Comparison of ENCODE assay signal across 25 cellular contexts in the genomic region with DNA sequence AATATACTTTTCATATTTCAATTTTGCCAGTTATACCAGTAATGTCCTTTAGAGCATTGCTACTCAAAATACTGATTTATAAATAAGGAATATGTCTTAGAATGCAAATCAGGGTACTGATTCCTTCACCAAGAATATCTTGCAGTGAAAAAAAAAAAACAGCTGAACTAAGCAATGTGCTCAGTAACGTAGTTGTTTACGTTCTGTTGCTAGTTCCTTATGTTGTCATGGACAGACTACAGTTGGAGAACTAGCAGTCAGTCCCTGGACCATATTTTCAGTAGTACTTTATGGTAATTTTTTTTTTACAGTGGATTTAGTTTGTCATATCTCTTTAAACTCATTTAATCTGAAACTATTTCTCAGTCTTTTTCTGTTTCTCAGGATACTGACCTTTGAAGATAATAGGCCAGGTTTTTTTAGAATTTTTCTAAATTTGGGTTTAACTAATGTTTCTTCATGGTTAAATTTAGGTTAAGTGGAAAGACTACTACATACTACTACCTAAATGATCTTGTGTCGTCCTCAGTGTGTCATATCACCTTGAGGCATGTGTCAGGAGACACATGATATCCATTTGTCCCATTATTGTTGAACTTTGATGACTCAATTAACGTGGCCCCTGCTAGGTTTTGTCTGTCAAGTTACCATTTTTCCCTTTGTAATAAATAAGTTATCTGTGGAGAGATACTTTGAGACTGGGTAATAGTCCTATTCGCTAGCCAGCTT.
"Had no signal": no experiment of that assay in that cellular context is flagged by ENCODE, and none has a peak within 500 bp of the region (broad histone marks: within the 10 kb centered on the region; RNA-seq: fewer than 3 reads in every experiment).

No MANE protein-coding gene starts in this region.

- FAIRE-seq: endometrium had no signal

- H3K27ac ChIP-seq: heart right ventricle, prostate gland, sigmoid colon, stomach, thyroid gland, vagina had no signal

- H3K27me3 ChIP-seq: heart right ventricle, sigmoid colon, stomach, thyroid gland, vagina had no signal

- H3K9me3 ChIP-seq: heart right ventricle, prostate gland, sigmoid colon, stomach, thyroid gland, vagina had no signal

- H3K36me3 ChIP-seq: prostate gland, thyroid gland had no signal

- DNase-seq: cortex of kidney; effector memory CD8-positive, alpha-beta T cell; foreskin melanocyte; glutamatergic neuron; heart right ventricle; hippocampal formation; islet precursor cell; kidney glomerular epithelial cell; left colon; naive thymus-derived CD8-positive, alpha-beta T cell; nephron progenitor cell; nucleus accumbens; right cardiac atrium; sigmoid colon; stimulated activated CD4-positive, alpha-beta T cell treated with anti-CD3 and anti-CD28 coated beads, Interleukin-2, amount 100 ng/mL, for 24 hours; stimulated activated CD4-positive, alpha-beta T cell treated with anti-CD3 and anti-CD28 coated beads, Interleukin-4, amount 100 ng/mL, for 24 hours; stimulated activated naive CD4-positive, alpha-beta T cell treated with Interleukin-2 at 50 U/mL for 16 hours; stomach; thyroid gland; trophoblast cell had no signal

- H3K4me3 ChIP-seq: heart right ventricle, prostate gland, sigmoid colon, stomach, thyroid gland, vagina had no signal

- H3K4me1 ChIP-seq: prostate gland, sigmoid colon, stomach, thyroid gland, vagina had no signal

- ATAC-seq: effector memory CD8-positive, alpha-beta T cell; esophagus mucosa; left colon; naive thymus-derived CD8-positive, alpha-beta T cell; stimulated activated effector memory CD8-positive, alpha-beta T cell treated with anti-CD3 and anti-CD28 coated beads, Interleukin-12 subunit alpha, Interleukin-12 subunit beta, amount 100 ng/mL, for 72 hours had no signal
